Comparison of ENCODE assay signal across 1 cellular context in genomic region chr12:14364583-14365271, GRCh38.
TF ChIP-seq lines count a peak whose summit lies in the region.

No MANE protein-coding gene starts in this region.

TF ChIP-seq in H1, 55 proteins besides CTCF, POLR2A, EP300 and RAD21 (continued from another document):
- no peak for TF ChIP-seq RFX5 (IDR thresholded peaks at IDR 0.05; ENCODE audit: borderline replicate concordance, low read depth, low read length)
